13 cellular contexts compared by ENCODE assay signal in genomic region chr3:15769256-15769915, GRCh38. TPM values are rescaled to one million over a fixed set of nuclear protein-coding genes. Genes with fewer than 3 reads are reported as not detected.
DNase-seq lines count a peak whose midpoint lies in the region; ATAC-seq and TF ChIP-seq lines count a peak whose summit lies in the region.
"Had no signal": no experiment of that assay in that cellular context is flagged by ENCODE, and none has a peak within 500 bp of the region (broad histone marks: within the 10 kb centered on the region; RNA-seq: fewer than 3 reads in every experiment).

No MANE protein-coding gene starts in this region.

- intact Hi-C loops in A673 (cut with micrococcal nuclease; ENCODE audit: unreplicated experiment), result no loop called here

- peak; percentile 44 for ATAC-seq in GM21515 (IDR thresholded peaks at IDR 0.05; ENCODE audit: unreplicated experiment)
- peak; percentile 17; the same call in 1 of the 3 replicates for ATAC-seq in RWPE2 (ENCODE audit: low read depth)
- ATAC-seq in HG02571 (IDR thresholded peaks at IDR 0.05; ENCODE audit: unreplicated experiment), result no peak

- no peak overlapping the region for H3K4me3 ChIP-seq in A673 (ENCODE audit: low read depth, low read length, poor library complexity, severe bottlenecking)
- no peak overlapping the region for H3K4me3 ChIP-seq in RWPE2 (ENCODE audit: severe bottlenecking)
- H3K4me3 ChIP-seq: heart right ventricle had no signal

- H3K4me1 ChIP-seq in A673 (ENCODE audit: insufficient read depth, low read length, poor library complexity, severe bottlenecking) (peaks cover 15% of the 10 kb centered on the region), RWPE2 (ENCODE audit: insufficient read depth, poor library complexity, severe bottlenecking) (peaks cover 33% of the 10 kb centered on the region)
- H3K4me1 ChIP-seq: BE2C had no signal

- CTCF ChIA-PET in A673 (lab: Charles Lee), result no interaction called here

- H3K4me3 Mint-ChIP-seq in mesothelial cell of epicardium, result no peak overlapping the region
- H3K4me3 Mint-ChIP-seq: naive B cell had no signal

- DNase-seq in A673 (ENCODE audit: low spot score) (peak; percentile 12), RWPE2 (ENCODE audit: low spot score) (no peak), germinal center (ENCODE audit: low spot score) (peak; percentile 2), mesothelial cell of epicardium (ENCODE audit: low spot score in 2 of 2, unreplicated experiment in 2 of 2) (no peak), UCSD-AML1 (lab: John Stamatoyannopoulos, UW; ENCODE audit: unreplicated experiment) (no peak), NCI-H2171 treated with DMSO at 0.1 percent for 48 hours (lab: John Stamatoyannopoulos, UW) (no peak)
- DNase-seq: BE2C, cerebellar nuclear complex, heart right ventricle, naive B cell, NCI-H187 treated with DMSO at 0.1 percent for 48 hours had no signal

- BruUV-seq in A673 (replicated peaks; lab: Mats Ljungman, UMichigan), result no TSS peak

- peaks cover 7% of the 10 kb centered on the region for H3K4me1 Mint-ChIP-seq in mesothelial cell of epicardium

- TF ChIP-seq CTCF in A673 (conservative IDR thresholded peaks at IDR 0.05; ENCODE audit: low read depth, low read length) (no peak), RWPE2 (IDR thresholded peaks at IDR 0.05; ENCODE audit: poor library complexity, severe bottlenecking) (no peak), mesothelial cell of epicardium (IDR thresholded peaks at IDR 0.05; ENCODE audit: unreplicated experiment) (no peak)

- H3K27me3 ChIP-seq in A673 (replicated peaks; ENCODE audit: insufficient read depth, low read depth, low read length, poor library complexity) (no peaks in the 10 kb centered on the region), RWPE2 (ENCODE audit: insufficient read depth, poor library complexity, severe bottlenecking) (no peaks in the 10 kb centered on the region)
- H3K27me3 ChIP-seq: BE2C, heart right ventricle had no signal

- POLR2A ChIA-PET in A673 (lab: Charles Lee; ENCODE audit: low non-redundant PET), result no interaction called here

- H3K36me3 ChIP-seq in A673 (ENCODE audit: insufficient read depth, low read length, poor library complexity, severe bottlenecking) (no peaks in the 10 kb centered on the region), RWPE2 (ENCODE audit: low read depth) (peaks cover 38% of the 10 kb centered on the region)
- H3K36me3 ChIP-seq: BE2C had no signal

- peaks cover 11% of the 10 kb centered on the region for H3K9me3 Mint-ChIP-seq in mesothelial cell of epicardium
- H3K9me3 Mint-ChIP-seq: naive B cell had no signal

- H3K27me3 Mint-ChIP-seq in mesothelial cell of epicardium (ENCODE audit: low read depth), result no peaks in the 10 kb centered on the region
- H3K27me3 Mint-ChIP-seq: naive B cell had no signal

- H3K27ac Mint-ChIP-seq in mesothelial cell of epicardium, result no peak overlapping the region

- H3K27ac ChIP-seq in A673 (ENCODE audit: low read depth, low read length, poor library complexity, severe bottlenecking) (no peak overlapping the region), RWPE2 (ENCODE audit: poor library complexity, severe bottlenecking) (peak overlapping the region; percentile 95)

- peaks cover 13% of the 10 kb centered on the region for H3K36me3 Mint-ChIP-seq in mesothelial cell of epicardium

- no peaks in the 10 kb centered on the region for H3K9me3 ChIP-seq in A673 (ENCODE audit: low read depth, low read length, poor library complexity, severe bottlenecking)
- no peaks in the 10 kb centered on the region for H3K9me3 ChIP-seq in RWPE2 (ENCODE audit: severe bottlenecking)
- H3K9me3 ChIP-seq: BE2C, heart right ventricle had no signal

RNA-seq across cellular contexts. Expression of gene ANKRD28, which starts 28.4 kb away (rescaled TPM):
- total RNA-seq in A673 (2021), result 29.9 and 36.9 TPM in 2 replicates
- total RNA-seq in mesothelial cell of epicardium, result 43.7 to 45.0 TPM (median 44.0 TPM) in 3 replicates

Comparison
In these comparisons a context has a peak if more than half of its experiments do, and no peak if none do; other contexts are left out.
1. DNase-seq: peak in A673 (single experiment) and germinal center (single experiment); none in RWPE2 (single experiment), mesothelial cell of epicardium (0 of 2), UCSD-AML1 (single experiment) and NCI-H2171 treated with DMSO at 0.1 percent for 48 hours (single experiment).